In genomic region chr15:73631915-73632669, GRCh38 we compare ENCODE assay signal across 8 cellular contexts. TPM values are rescaled to one million over a fixed set of nuclear protein-coding genes. Genes with fewer than 3 reads are reported as not detected.
DNase-seq lines count a peak whose midpoint lies in the region; ATAC-seq and TF ChIP-seq lines count a peak whose summit lies in the region.

No MANE protein-coding gene starts in this region.

- H3K27ac ChIP-seq in A673 (ENCODE audit: low read depth, low read length, poor library complexity, severe bottlenecking) (peak overlapping the region; percentile 82), RWPE2 (ENCODE audit: poor library complexity, severe bottlenecking) (peak overlapping the region; percentile 97), duodenal mucosa (ENCODE audit: low read depth, low read length) (peak overlapping the region; percentile 72), lower lobe of right lung (peak overlapping the region; percentile 94), thyroid gland (peak overlapping the region; percentile 84 to 95 (median 92))

- no peak for TF ChIP-seq CTCF in A673 (conservative IDR thresholded peaks at IDR 0.05; ENCODE audit: low read depth, low read length)
- TF ChIP-seq CTCF in GM12864 (IDR thresholded peaks at IDR 0.05; ENCODE audit: low read depth, low read length, missing control alignments) = no peak
- TF ChIP-seq CTCF in RWPE2 (IDR thresholded peaks at IDR 0.05; ENCODE audit: poor library complexity, severe bottlenecking) = no peak
- no peak for TF ChIP-seq CTCF in lower lobe of right lung (IDR thresholded peaks at IDR 0.05)
- no peak for TF ChIP-seq CTCF in thyroid gland (IDR thresholded peaks at IDR 0.05)

- H3K4me1 ChIP-seq in A673 (ENCODE audit: insufficient read depth, low read length, poor library complexity, severe bottlenecking) (peaks cover 54% of the 10 kb centered on the region), RWPE2 (ENCODE audit: insufficient read depth, poor library complexity, severe bottlenecking) (peaks cover 63% of the 10 kb centered on the region), duodenal mucosa (ENCODE audit: control insufficient read depth in 1 of 2, insufficient read depth in 2 of 2, low read length in 2 of 2) (peaks cover 34 to 57% of the 10 kb centered on the region in 2 donors), lower lobe of right lung (peaks cover 73% of the 10 kb centered on the region), thyroid gland (peaks cover 34 to 38% of the 10 kb centered on the region in 2 donors)

- no TSS peak for BruUV-seq in A673 (replicated peaks; lab: Mats Ljungman, UMichigan)

- H3K36me3 ChIP-seq in A673 (ENCODE audit: insufficient read depth, low read length, poor library complexity, severe bottlenecking) (no peaks in the 10 kb centered on the region), RWPE2 (ENCODE audit: low read depth) (no peaks in the 10 kb centered on the region), duodenal mucosa (ENCODE audit: control insufficient read depth in 1 of 2, insufficient read depth in 2 of 2, low read length in 2 of 2) (no peaks in the 10 kb centered on the region), lower lobe of right lung (no peaks in the 10 kb centered on the region), thyroid gland (no peaks in the 10 kb centered on the region)

- DNase-seq in A673 (ENCODE audit: low spot score) (peak; percentile 62), GM12864 (ENCODE audit: low read depth) (no peak), RWPE2 (ENCODE audit: low spot score) (no peak), lower lobe of right lung (no peak), thyroid gland (peak; percentile 21 to 26)

- POLR2A ChIA-PET in A673 (lab: Charles Lee; ENCODE audit: low non-redundant PET) = interaction anchor here (0.7 kb wide), 1 partner anchor 9 kb away, joined by 5 read pairs; no protein-coding TSS in a partner anchor

- H3K9me3 ChIP-seq in A673 (ENCODE audit: low read depth, low read length, poor library complexity, severe bottlenecking) = no peaks in the 10 kb centered on the region
- H3K9me3 ChIP-seq in RWPE2 (ENCODE audit: severe bottlenecking) = no peaks in the 10 kb centered on the region
- H3K9me3 ChIP-seq in duodenal mucosa (ENCODE audit: control insufficient read depth in 1 of 2, low read length in 2 of 2) = no peaks in the 10 kb centered on the region
- H3K9me3 ChIP-seq in lower lobe of right lung = no peaks in the 10 kb centered on the region
- no peaks in the 10 kb centered on the region for H3K9me3 ChIP-seq in thyroid gland

- H3K9ac ChIP-seq in duodenal mucosa (ENCODE audit: low read depth in 1 of 2, low read length in 2 of 2) = peak overlapping the region; percentile 56 to 83

- H3K4me3 ChIP-seq in A673 (ENCODE audit: low read depth, low read length, poor library complexity, severe bottlenecking) (peak overlapping the region; percentile 75), GM12864 (ENCODE audit: low read depth, low read length) (peak overlapping the region; percentile 87), RWPE2 (ENCODE audit: severe bottlenecking) (peak overlapping the region; percentile 79), duodenal mucosa (ENCODE audit: low read depth in 1 of 2, low read length in 2 of 2) (peak overlapping the region; percentile 83 to 92), lower lobe of right lung (peak overlapping the region; percentile 86), thyroid gland (replicated peaks in 1 of 3) (peak overlapping the region in 2 of 3 donors; percentile 43 to 95)

- ATAC-seq in RWPE2 (ENCODE audit: low read depth) (peak; percentile 19), lower lobe of right lung (peak; percentile 11 to 27), HG03108 (IDR thresholded peaks at IDR 0.05; ENCODE audit: unreplicated experiment) (no peak), HG03045 (IDR thresholded peaks at IDR 0.05; ENCODE audit: unreplicated experiment) (no peak)

- 16 to 20% methylated on average over 6 of the region's 6 CpGs for WGBS in thyroid gland, 2 donors

- H3K27me3 ChIP-seq in A673 (replicated peaks; ENCODE audit: insufficient read depth, low read depth, low read length, poor library complexity) (no peaks in the 10 kb centered on the region), RWPE2 (ENCODE audit: insufficient read depth, poor library complexity, severe bottlenecking) (no peaks in the 10 kb centered on the region), duodenal mucosa (ENCODE audit: control insufficient read depth in 1 of 2, insufficient read depth in 2 of 2, low read length in 2 of 2) (no peaks in the 10 kb centered on the region), lower lobe of right lung (ENCODE audit: low read depth) (no peaks in the 10 kb centered on the region), thyroid gland (no peaks in the 10 kb centered on the region)

- peak in 1 of 2 donors; percentile 36 for TF ChIP-seq POLR2A in thyroid gland (IDR thresholded peaks at IDR 0.05)

- CTCF ChIA-PET in A673 (lab: Charles Lee) = interaction anchor here (0.7 to 1.1 kb wide), 2 partner anchors 68 to 72 kb away, joined by 3 read pairs; no protein-coding TSS in a partner anchor

- intact Hi-C loops in A673 (cut with micrococcal nuclease; ENCODE audit: unreplicated experiment) = loop anchor here (5.0 kb wide), 1 partner anchor 325 kb away; no protein-coding TSS in a partner anchor
- intact Hi-C loops in lower lobe of right lung (cut with DNase I) = no loop called here
- intact Hi-C loops in thyroid gland (cut with DNase I) = no loop called here

RNA-seq across cellular contexts. Expression of gene NPTN, which starts 1.1 kb away (rescaled TPM):
- total RNA-seq in A673 (2021) (96.1 and 101 TPM in 2 replicates), lower lobe of right lung (138 TPM), thyroid gland (100 to 1,000 TPM in 3 of 4 donors, 10 to 100 TPM in 1; 86.7 to 134 (median 124) TPM)

RNA-seq across cellular contexts. Expression of gene CD276, which starts 52.1 kb away (rescaled TPM):
- total RNA-seq in A673 (2021) (71.4 and 74.6 TPM in 2 replicates), lower lobe of right lung (55.0 TPM), thyroid gland (10 to 100 TPM; 22.6 to 39.5 (median 28.9) TPM)

Comparison
In these comparisons a context has a peak if more than half of its experiments do, and no peak if none do; other contexts are left out.
1. DNase-seq: peak in A673 (single experiment) and thyroid gland (2 of 2); none in GM12864 (single experiment), RWPE2 (single experiment) and lower lobe of right lung (single experiment).
2. ATAC-seq: peak in RWPE2 (single experiment) and lower lobe of right lung (2 of 2); none in HG03108 (single experiment) and HG03045 (single experiment).
3. Peak in every context shown above with its lines, with median percentiles within 50 percentile points of each other: H3K27ac ChIP-seq and H3K4me3 ChIP-seq.